Comparison of ENCODE assay signal across 9 cellular contexts in the genomic region with DNA sequence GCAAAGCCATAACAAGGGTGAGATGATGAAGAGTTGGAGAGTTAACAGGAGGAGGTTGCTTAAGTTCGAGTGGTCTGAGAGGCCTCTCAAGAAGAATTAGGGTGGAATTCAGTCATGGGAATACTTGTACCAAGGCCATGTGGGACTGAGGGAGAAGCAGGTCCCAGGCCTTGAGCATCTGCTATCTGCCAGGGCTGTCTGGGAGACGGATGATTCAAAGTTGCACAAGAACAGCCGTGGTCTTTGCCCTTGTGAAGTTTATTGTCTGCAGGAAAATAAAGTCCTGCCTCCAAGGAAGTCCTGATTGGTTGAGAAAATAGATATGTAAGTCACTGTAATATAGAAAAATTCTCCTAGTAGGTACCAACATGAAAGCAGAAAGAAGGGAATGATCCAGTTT.
A peak's percentile ranks its signal among the peaks of the same experiment; 100 is the strongest.
DNase-seq lines count a peak whose midpoint lies in the region; ATAC-seq and TF ChIP-seq lines count a peak whose summit lies in the region.
"Had no signal": no experiment of that assay in that cellular context is flagged by ENCODE, and none has a peak within 500 bp of the region (broad histone marks: within the 10 kb centered on the region; RNA-seq: fewer than 3 reads in every experiment).

No MANE protein-coding gene starts in this region.

- TF ChIP-seq CTCF in fibroblast of pulmonary artery (IDR thresholded peaks at IDR 0.05; ENCODE audit: low read length, missing control alignments) (no peak), ovary (IDR thresholded peaks at IDR 0.05) (no peak)

- TF ChIP-seq EP300 in ovary (IDR thresholded peaks at IDR 0.05), result no peak

- intact Hi-C loops in ovary (cut with DNase I), result no loop called here

- H3K9me3 ChIP-seq in ovary, result no peaks in the 10 kb centered on the region

- no peaks in the 10 kb centered on the region for H3K36me3 ChIP-seq in ovary

- ATAC-seq in GM18517 (IDR thresholded peaks at IDR 0.05; ENCODE audit: unreplicated experiment), result no peak
- ATAC-seq: PC-3 had no signal

- H3K27me3 ChIP-seq in ovary, result no peaks in the 10 kb centered on the region

- no peak for TF ChIP-seq POLR2A in ovary (IDR thresholded peaks at IDR 0.05)

- H3K27ac ChIP-seq in ovary, result peak overlapping the region in 1 of 2 donors; percentile 54

- H3K4me1 ChIP-seq in ovary (ENCODE audit: insufficient read depth), result peaks cover 37% of the 10 kb centered on the region

- DNase-seq in GM03348 (ENCODE audit: low spot score), result peak; percentile 81
- DNase-seq in NCI-H524 treated with DMSO at 0.1 percent for 48 hours (lab: John Stamatoyannopoulos, UW), result peak; percentile 94
- peak; percentile 92 for DNase-seq in fibroblast of pulmonary artery (ENCODE audit: low read depth)
- peak; percentile 42 to 76 (median 54) for DNase-seq in ovary
- no peak for DNase-seq in DMS114 treated with DMSO at 0.1 percent for 48 hours (lab: John Stamatoyannopoulos, UW; ENCODE audit: unreplicated experiment)
- DNase-seq in 8988T, result no peak
- no peak for DNase-seq in NCI-H2029 treated with DMSO at 0.1 percent for 48 hours (lab: John Stamatoyannopoulos, UW)

- H3K4me3 ChIP-seq in fibroblast of pulmonary artery (replicated peaks; ENCODE audit: low read depth, low read length) (no peak overlapping the region), ovary (no peak overlapping the region)

- 10 to 25% (median 11%) methylated on average over 3 of the region's 3 CpGs for WGBS in ovary, 3 donors

Comparison
In these comparisons a context has a peak if more than half of its experiments do, and no peak if none do; other contexts are left out.
1. DNase-seq: peak in GM03348 (single experiment), NCI-H524 treated with DMSO at 0.1 percent for 48 hours (single experiment), fibroblast of pulmonary artery (single experiment) and ovary (5 of 5); none in DMS114 treated with DMSO at 0.1 percent for 48 hours (single experiment), 8988T (single experiment) and NCI-H2029 treated with DMSO at 0.1 percent for 48 hours (single experiment).